18 cellular contexts compared by ENCODE assay signal in genomic region chrX:13440166-13440565, GRCh38.
DNase-seq lines count a peak whose midpoint lies in the region; ATAC-seq, FAIRE-seq and TF ChIP-seq lines count a peak whose summit lies in the region.
"Had no signal": no experiment of that assay in that cellular context is flagged by ENCODE, and none has a peak within 500 bp of the region (broad histone marks: within the 10 kb centered on the region; RNA-seq: fewer than 3 reads in every experiment).

No MANE protein-coding gene starts in this region.

- H3K18ac ChIP-seq in mesenchymal stem cell (ENCODE audit: low read depth in 1 of 2, low read length in 2 of 2), result no peak overlapping the region

- H2AK5ac ChIP-seq in mesenchymal stem cell (ENCODE audit: low read length, severe bottlenecking), result no peak overlapping the region

- no peak overlapping the region for H3K23ac ChIP-seq in mesenchymal stem cell (ENCODE audit: low read length in 2 of 2)

- H3K27ac ChIP-seq in A549 (no peak overlapping the region), mesenchymal stem cell (ENCODE audit: low read length, poor library complexity, severe bottlenecking) (peak overlapping the region; percentile 43)
- H3K27ac ChIP-seq: BLaER1 treated with 17β-estradiol and CSF1 and Interleukin-3, amounts not matched to agents 10 nM and 100 nM; SJCRH30 had no signal

- no peak overlapping the region for H2BK120ac ChIP-seq in mesenchymal stem cell (ENCODE audit: low read depth, low read length)

- H3K79me1 ChIP-seq in mesenchymal stem cell (replicated peaks; ENCODE audit: low read length, poor library complexity, severe bottlenecking), result no peaks in the 10 kb centered on the region

- H3K4me2 ChIP-seq in A549 (no peak overlapping the region), mesenchymal stem cell (ENCODE audit: low read length, poor library complexity, severe bottlenecking) (no peak overlapping the region)
- H3K4me2 ChIP-seq: BLaER1 treated with 17β-estradiol and CSF1 and Interleukin-3, amounts not matched to agents 10 nM and 100 nM had no signal

- no peak for TF ChIP-seq RAD21 in A549 (conservative IDR thresholded peaks at IDR 0.05 in 1 of 2, IDR thresholded peaks at IDR 0.05 in 1 of 2)

- peak; percentile 88 for FAIRE-seq in A549 (lab: Jason Lieb, UNC)
- FAIRE-seq: A204.1 had no signal

- no peak for TF ChIP-seq POLR2A in A549 (IDR thresholded peaks at IDR 0.05; ENCODE audit: low read length)

- DNase-seq in A549 (ENCODE audit: low read depth in 1 of 2, low spot score in 1 of 2), result no peak
- DNase-seq in EH (ENCODE audit: low read depth), result peak; percentile 55
- peak; percentile 22 for DNase-seq in RPMI7951 (ENCODE audit: low read depth)
- DNase-seq in mesenchymal stem cell, result no peak
- DNase-seq in dedifferentiated amniotic fluid mesenchymal stem cell (ENCODE audit: extremely low spot score), result no peak
- DNase-seq: CD8-positive, alpha-beta memory T cell; DMS153; NCI-H1092 treated with DMSO at 0.1 percent for 48 hours; NCI-H345; NCI-H748 treated with DMSO at 0.1 percent for 48 hours; PC-3; SJCRH30; SW 1271 had no signal

- H2BK5ac ChIP-seq in mesenchymal stem cell (ENCODE audit: low read depth, low read length, poor library complexity, severe bottlenecking), result no peak overlapping the region

- H3K27me3 ChIP-seq in mesenchymal stem cell (ENCODE audit: control insufficient read depth in 1 of 2, insufficient read depth in 1 of 2, low read length in 2 of 2), result no peaks in the 10 kb centered on the region
- H3K27me3 ChIP-seq: SJCRH30 had no signal

- no peak overlapping the region for H3K4ac ChIP-seq in mesenchymal stem cell (ENCODE audit: low read depth in 1 of 2, low read length in 2 of 2)

- no peak for ATAC-seq in A549
- no peak for ATAC-seq in GM18519 (IDR thresholded peaks at IDR 0.05; ENCODE audit: low FRiP score, unreplicated experiment)
- no peak for ATAC-seq in GM18907 (IDR thresholded peaks at IDR 0.05; ENCODE audit: unreplicated experiment)
- no peak for ATAC-seq in GM18858 (IDR thresholded peaks at IDR 0.05; ENCODE audit: unreplicated experiment)
- ATAC-seq: PC-3 had no signal

- H4K8ac ChIP-seq in mesenchymal stem cell (ENCODE audit: low read length), result no peak overlapping the region

- POLR2A ChIA-PET in A549 (lab: Yijun Ruan, JAX), result no interaction called here

- H3K14ac ChIP-seq in mesenchymal stem cell (ENCODE audit: low read length in 2 of 2), result no peak overlapping the region

- no peak overlapping the region for H4K91ac ChIP-seq in mesenchymal stem cell (ENCODE audit: low read length)

- H2BK15ac ChIP-seq in mesenchymal stem cell (ENCODE audit: low read depth, poor library complexity, severe bottlenecking), result no peak overlapping the region

- no peak overlapping the region for H3K9ac ChIP-seq in mesenchymal stem cell (ENCODE audit: low read length)
- H3K9ac ChIP-seq: BLaER1 treated with 17β-estradiol and CSF1 and Interleukin-3, amounts not matched to agents 10 nM and 100 nM had no signal

- H3K4me1 ChIP-seq in A549 (no peaks in the 10 kb centered on the region), mesenchymal stem cell (ENCODE audit: control insufficient read depth, insufficient read depth, low read depth, low read length) (no peaks in the 10 kb centered on the region)
- H3K4me1 ChIP-seq: BLaER1 treated with 17β-estradiol and CSF1 and Interleukin-3, amounts not matched to agents 10 nM and 100 nM; SJCRH30 had no signal

- H3K9me3 ChIP-seq in A549, result no peaks in the 10 kb centered on the region
- H3K9me3 ChIP-seq in mesenchymal stem cell (ENCODE audit: control insufficient read depth, low read length), result no peaks in the 10 kb centered on the region

- TF ChIP-seq CTCF in A549 (IDR thresholded peaks at IDR 0.05), result no peak

- H3K4me3 ChIP-seq in A549 (no peak overlapping the region), mesenchymal stem cell (ENCODE audit: insufficient read depth in 1 of 2, low read depth in 1 of 2, low read length in 2 of 2) (no peak overlapping the region)
- H3K4me3 ChIP-seq: BLaER1 treated with 17β-estradiol and CSF1 and Interleukin-3, amounts not matched to agents 10 nM and 100 nM; SJCRH30 had no signal

- 82% methylated on average over 2 of the region's 2 CpGs for WGBS in A549 (ENCODE audit: missing lambda C conversion rate)
- no CpG with 5 or more reads among the region's 2 CpGs for WGBS in mesenchymal stem cell

- no peaks in the 10 kb centered on the region for H3K36me3 ChIP-seq in mesenchymal stem cell (ENCODE audit: control insufficient read depth in 1 of 2, insufficient read depth in 2 of 2, low read depth in 1 of 2, low read length in 2 of 2)
- H3K36me3 ChIP-seq: BLaER1 treated with 17β-estradiol and CSF1 and Interleukin-3, amounts not matched to agents 10 nM and 100 nM; SJCRH30 had no signal

- CTCF ChIA-PET in A549 (lab: Yijun Ruan, JAX), result interaction anchor here (1.2 kb wide), 1 partner anchor 21 kb away, joined by 3 read pairs; no protein-coding TSS in a partner anchor

- H2AFZ ChIP-seq in mesenchymal stem cell (ENCODE audit: low read depth, low read length), result no peak overlapping the region

- H2BK12ac ChIP-seq in mesenchymal stem cell (ENCODE audit: low read length in 2 of 2), result no peak overlapping the region

- no peak for TF ChIP-seq EP300 in A549 (IDR thresholded peaks at IDR 0.05)

TF ChIP-seq in A549, 52 proteins besides CTCF, POLR2A, EP300 and RAD21:
- TF ChIP-seq PHF8 (IDR thresholded peaks at IDR 0.05; ENCODE audit: borderline replicate concordance, low read depth) (no peak), HMGXB4 (CRISPR knock-in tag; IDR thresholded peaks at IDR 0.05; ENCODE audit: borderline replicate concordance) (no peak), RFX5 (IDR thresholded peaks at IDR 0.05) (no peak), TFCP2L1 (CRISPR knock-in tag; IDR thresholded peaks at IDR 0.05) (no peak), SREBF2 (IDR thresholded peaks at IDR 0.05) (no peak), BCL3 (IDR thresholded peaks at IDR 0.05) (no peak), ELK1 (IDR thresholded peaks at IDR 0.05; ENCODE audit: low read depth, low read length) (no peak), EHMT2 (IDR thresholded peaks at IDR 0.05; ENCODE audit: low read depth) (no peak), CHD2 (IDR thresholded peaks at IDR 0.05; ENCODE audit: low read length, partially characterized antibody) (no peak), MYC (IDR thresholded peaks at IDR 0.05; ENCODE audit: borderline replicate concordance, low read length) (no peak)
- TF ChIP-seq, protein P1, sequence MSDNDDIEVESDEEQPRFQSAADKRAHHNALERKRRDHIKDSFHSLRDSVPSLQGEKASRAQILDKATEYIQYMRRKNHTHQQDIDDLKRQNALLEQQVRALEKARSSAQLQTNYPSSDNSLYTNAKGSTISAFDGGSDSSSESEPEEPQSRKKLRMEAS (IDR thresholded peaks at IDR 0.05), result no peak

Comparison
In these comparisons a context has a peak if more than half of its experiments do, and no peak if none do; other contexts are left out.
1. DNase-seq: peak in EH (single experiment) and RPMI7951 (single experiment); none in A549 (0 of 2), mesenchymal stem cell (single experiment) and dedifferentiated amniotic fluid mesenchymal stem cell (single experiment).